In the genomic region with DNA sequence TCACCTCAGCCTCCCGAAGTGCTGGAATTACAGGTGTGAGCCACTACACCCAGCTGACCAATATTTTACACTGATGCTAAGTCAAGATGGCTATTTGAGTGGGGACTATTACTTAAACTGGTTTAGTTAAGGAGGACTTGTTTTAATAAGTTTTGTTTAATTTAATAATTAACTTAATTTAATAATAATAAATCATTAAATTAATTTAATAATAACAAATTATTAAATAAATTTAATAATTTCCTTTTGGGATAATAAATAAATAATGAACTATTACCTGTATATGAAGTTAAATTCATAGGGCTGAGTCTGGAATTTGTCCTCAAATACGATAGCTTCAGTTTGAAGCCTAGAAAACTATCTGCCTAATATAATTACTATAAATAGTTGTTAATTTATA, we compare ENCODE assay signal across 37 cellular contexts.
"Had no signal": no experiment of that assay in that cellular context is flagged by ENCODE, and none has a peak within 500 bp of the region (broad histone marks: within the 10 kb centered on the region; RNA-seq: fewer than 3 reads in every experiment).

No MANE protein-coding gene starts in this region.

- H3K9me3 ChIP-seq: adrenal gland, body of pancreas had no signal

- H3K27me3 ChIP-seq: adrenal gland, body of pancreas, brain microvascular endothelial cell, breast epithelium had no signal

- H3K4me3 Mint-ChIP-seq: activated CD4-positive, alpha-beta memory T cell treated with anti-CD3 and anti-CD28 coated beads, Interleukin-2, amount 10 ng/mL, durations not matched to agents 7 days and 5 days; activated CD4-positive, alpha-beta T cell treated with anti-CD3 and anti-CD28 coated beads for 36 hours; activated CD4-positive, alpha-beta T cell treated with anti-CD3 and anti-CD28 coated beads, Interleukin-2, amount 10 ng/mL, durations not matched to agents 7 days and 5 days; activated CD8-positive, alpha-beta memory T cell treated with anti-CD3 and anti-CD28 coated beads, Interleukin-2, amount 10 ng/mL, durations not matched to agents 7 days and 5 days; activated CD8-positive, alpha-beta T cell treated with anti-CD3 and anti-CD28 coated beads, Interleukin-2, amount 10 ng/mL, durations not matched to agents 7 days and 5 days; activated naive CD4-positive, alpha-beta T cell treated with anti-CD3 and anti-CD28 coated beads for 36 hours; activated naive CD8-positive, alpha-beta T cell treated with anti-CD3 and anti-CD28 coated beads for 36 hours; activated T-cell treated with anti-CD3 and anti-CD28 coated beads, Interleukin-2, amount 50 U/mL, for 24 hours; T-helper 1 cell treated with Interleukin-12 subunit alpha and Interleukin-12 subunit beta and Interleukin-4 antibody, amounts not matched to agents 30 μg/mL and 1 μg/mL, for 36 hours; T-helper 2 cell treated with Interferon-gamma antibody and Interleukin-4, amounts not matched to agents 5 μg/mL and 100 μg/mL, for 36 hours had no signal

- FAIRE-seq: astrocyte, TTC549 had no signal

- H3K4me3 ChIP-seq: adrenal gland, body of pancreas, breast epithelium had no signal

- DNase-seq: activated CD4-positive, alpha-beta memory T cell treated with anti-CD3 and anti-CD28 coated beads, Interleukin-2, amount 10 ng/mL, durations not matched to agents 7 days and 5 days; activated CD4-positive, alpha-beta T cell treated with anti-CD3 and anti-CD28 coated beads for 1 hour; activated CD4-positive, alpha-beta T cell treated with anti-CD3 and anti-CD28 coated beads for 36 hours; activated CD4-positive, alpha-beta T cell treated with anti-CD3 and anti-CD28 coated beads for 48 hours; activated CD4-positive, alpha-beta T cell treated with anti-CD3 and anti-CD28 coated beads, Interleukin-2, amount 10 ng/mL, durations not matched to agents 7 days and 5 days; activated CD4-positive, alpha-beta T cell treated with anti-CD3 and anti-CD28 coated beads, Interleukin-2, amount 50 U/mL, for 48 hours; activated CD4-positive, CD25-positive, alpha-beta regulatory T cell; activated CD8-positive, alpha-beta memory T cell treated with anti-CD3 and anti-CD28 coated beads for 24 hours; activated CD8-positive, alpha-beta memory T cell treated with anti-CD3 and anti-CD28 coated beads, Interleukin-2, amount 10 ng/mL, durations not matched to agents 7 days and 5 days; activated CD8-positive, alpha-beta memory T cell treated with anti-CD3 and anti-CD28 coated beads, Interleukin-2, amount 50 U/mL, for 48 hours; activated CD8-positive, alpha-beta T cell treated with anti-CD3 and anti-CD28 coated beads, Interleukin-2, amount 10 ng/mL, durations not matched to agents 7 days and 5 days; activated effector memory CD4-positive, alpha-beta T cell treated with Interleukin-2 at 50 U/mL for 16 hours; activated gamma-delta T cell; activated naive CD4-positive, alpha-beta T cell treated with anti-CD3 and anti-CD28 coated beads for 36 hours; activated naive CD4-positive, alpha-beta T cell treated with anti-CD3 and anti-CD28 coated beads, Interleukin-2, amount 50 U/mL, for 16 hours; activated naive CD8-positive, alpha-beta T cell treated with anti-CD3 and anti-CD28 coated beads for 36 hours; activated T-cell treated with anti-CD3 and anti-CD28 coated beads, Interleukin-2, amount 50 U/mL, for 24 hours; activated T-cell treated with anti-CD3 and anti-CD28 coated beads, Interleukin-2, amount 50 U/mL, for 48 hours; adrenal gland; amniotic stem cell; aorta; body of pancreas; brain microvascular endothelial cell; central memory CD4-positive, alpha-beta T cell; SW 1271; T-helper 1 cell; T-helper 2 cell; T-helper 9 cell had no signal

- H3K27me3 Mint-ChIP-seq: activated CD4-positive, alpha-beta memory T cell treated with anti-CD3 and anti-CD28 coated beads, Interleukin-2, amount 10 ng/mL, durations not matched to agents 7 days and 5 days; activated CD4-positive, alpha-beta T cell treated with anti-CD3 and anti-CD28 coated beads for 36 hours; activated CD4-positive, alpha-beta T cell treated with anti-CD3 and anti-CD28 coated beads, Interleukin-2, amount 10 ng/mL, durations not matched to agents 7 days and 5 days; activated CD8-positive, alpha-beta memory T cell treated with anti-CD3 and anti-CD28 coated beads, Interleukin-2, amount 10 ng/mL, durations not matched to agents 7 days and 5 days; activated naive CD8-positive, alpha-beta T cell treated with anti-CD3 and anti-CD28 coated beads for 36 hours; activated T-cell treated with anti-CD3 and anti-CD28 coated beads, Interleukin-2, amount 50 U/mL, for 24 hours had no signal

- H3K4me1 Mint-ChIP-seq: activated CD4-positive, alpha-beta memory T cell treated with anti-CD3 and anti-CD28 coated beads, Interleukin-2, amount 10 ng/mL, durations not matched to agents 7 days and 5 days; activated CD4-positive, alpha-beta T cell treated with anti-CD3 and anti-CD28 coated beads for 36 hours; activated CD4-positive, alpha-beta T cell treated with anti-CD3 and anti-CD28 coated beads, Interleukin-2, amount 10 ng/mL, durations not matched to agents 7 days and 5 days; activated CD8-positive, alpha-beta memory T cell treated with anti-CD3 and anti-CD28 coated beads, Interleukin-2, amount 10 ng/mL, durations not matched to agents 7 days and 5 days; activated naive CD8-positive, alpha-beta T cell treated with anti-CD3 and anti-CD28 coated beads for 36 hours had no signal

- H3K36me3 ChIP-seq: adrenal gland, brain microvascular endothelial cell, breast epithelium had no signal

- H3K27ac ChIP-seq: adrenal gland, body of pancreas, brain microvascular endothelial cell, breast epithelium, VCaP had no signal

- H3K4me1 ChIP-seq: adrenal gland, body of pancreas, breast epithelium had no signal

- H3K27ac Mint-ChIP-seq: activated CD4-positive, alpha-beta memory T cell treated with anti-CD3 and anti-CD28 coated beads, Interleukin-2, amount 10 ng/mL, durations not matched to agents 7 days and 5 days; activated CD4-positive, alpha-beta T cell treated with anti-CD3 and anti-CD28 coated beads for 36 hours; activated CD4-positive, alpha-beta T cell treated with anti-CD3 and anti-CD28 coated beads, Interleukin-2, amount 10 ng/mL, durations not matched to agents 7 days and 5 days; activated CD8-positive, alpha-beta memory T cell treated with anti-CD3 and anti-CD28 coated beads, Interleukin-2, amount 10 ng/mL, durations not matched to agents 7 days and 5 days; activated CD8-positive, alpha-beta T cell treated with anti-CD3 and anti-CD28 coated beads, Interleukin-2, amount 10 ng/mL, durations not matched to agents 7 days and 5 days; activated naive CD4-positive, alpha-beta T cell treated with anti-CD3 and anti-CD28 coated beads for 36 hours; activated naive CD4-positive, alpha-beta T cell treated with anti-CD3 and anti-CD28 coated beads, Interleukin-2, amount 50 U/mL, for 72 hours; activated naive CD8-positive, alpha-beta T cell treated with anti-CD3 and anti-CD28 coated beads for 36 hours; activated T-cell treated with anti-CD3 and anti-CD28 coated beads, Interleukin-2, amount 50 U/mL, for 24 hours; activated T-helper 2 cell treated with anti-CD3 and anti-CD28 coated beads, Interferon-gamma antibody, Interleukin-2, Interleukin-4, amounts not matched to agents 10 μg/mL and 5 μg/mL and 100 μg/mL, durations not matched to agents 14 hours and 24 hours and 36 hours; T-helper 1 cell treated with Interleukin-12 subunit alpha and Interleukin-12 subunit beta and Interleukin-4 antibody, amounts not matched to agents 30 μg/mL and 1 μg/mL, for 36 hours; T-helper 2 cell treated with Interferon-gamma antibody and Interleukin-4, amounts not matched to agents 5 μg/mL and 100 μg/mL, for 36 hours had no signal

- H3K36me3 Mint-ChIP-seq: activated CD8-positive, alpha-beta memory T cell treated with anti-CD3 and anti-CD28 coated beads, Interleukin-2, amount 10 ng/mL, durations not matched to agents 7 days and 5 days; activated naive CD4-positive, alpha-beta T cell treated with anti-CD3 and anti-CD28 coated beads, Interleukin-2, amount 50 U/mL, for 72 hours; activated naive CD8-positive, alpha-beta T cell treated with anti-CD3 and anti-CD28 coated beads for 36 hours had no signal

- ATAC-seq: activated CD4-positive, alpha-beta T cell treated with anti-CD3 and anti-CD28 coated beads for 36 hours; activated CD4-positive, CD25-positive, alpha-beta regulatory T cell treated with anti-CD3 and anti-CD28 coated beads, Interleukin-2, amount 50 U/mL, for 24 hours; activated CD8-positive, alpha-beta memory T cell treated with anti-CD3 and anti-CD28 coated beads, Interleukin-2, amount 10 ng/mL, durations not matched to agents 7 days and 5 days; activated CD8-positive, alpha-beta T cell treated with anti-CD3 and anti-CD28 coated beads, Interleukin-2, amount 10 ng/mL, durations not matched to agents 7 days and 5 days; activated naive CD4-positive, alpha-beta T cell treated with anti-CD3 and anti-CD28 coated beads, Interleukin-2, amount 50 U/mL, for 72 hours; body of pancreas had no signal

- H3K9me3 Mint-ChIP-seq: activated CD4-positive, alpha-beta memory T cell treated with anti-CD3 and anti-CD28 coated beads, Interleukin-2, amount 10 ng/mL, durations not matched to agents 7 days and 5 days; T-helper 1 cell treated with Interleukin-12 subunit alpha and Interleukin-12 subunit beta and Interleukin-4 antibody, amounts not matched to agents 30 μg/mL and 1 μg/mL, for 36 hours had no signal
